In genomic region chr4:143336828-143337599, GRCh38 we compare ENCODE assay signal across 8 cellular contexts. TPM values are rescaled to one million over a fixed set of nuclear protein-coding genes. Genes with fewer than 3 reads are reported as not detected.
DNase-seq lines count a peak whose midpoint lies in the region; ATAC-seq and TF ChIP-seq lines count a peak whose summit lies in the region.

GAB1 (plus strand) TSS chr4:143336876; CDS start chr4:143337189, 313 bp downstream.

- peak within 1 kb of the TSS; percentile 82 to 88 (median 83) for H3K9ac ChIP-seq in subcutaneous abdominal adipose tissue (ENCODE audit: low read length in 5 of 5)

- H3K4me1 Mint-ChIP-seq in T-helper 17 cell = peaks cover 4% of the 10 kb centered on the region

- H3K36me3 Mint-ChIP-seq in T-helper 17 cell (ENCODE audit: low read depth) = peaks cover 8% of the 10 kb centered on the region

- H3K27me3 ChIP-seq in lung (ENCODE audit: control insufficient read depth, insufficient read depth) (no peaks in the 10 kb centered on the region), subcutaneous abdominal adipose tissue (ENCODE audit: control insufficient read depth in 5 of 5, insufficient read depth in 4 of 5, low read length in 5 of 5) (no peaks in the 10 kb centered on the region)

- peak; percentile 31 for DNase-seq in activated T-cell treated with anti-CD3 and anti-CD28 coated beads for 48 hours (ENCODE audit: low read depth)
- no peak for DNase-seq in activated T-cell treated with anti-CD3 and anti-CD28 coated beads for 4 hours
- no peak for DNase-seq in T-helper 17 cell
- DNase-seq in ecto neural progenitor cell (ENCODE audit: low spot score) = peak; percentile 88
- peak; percentile 37 for DNase-seq in lung (ENCODE audit: low spot score)

- no peak for TF ChIP-seq RAD21 in Ishikawa (IDR thresholded peaks at IDR 0.05; ENCODE audit: low read depth)

- 0% methylated on average over 61 to 78 of the region's 78 CpGs for WGBS in lung, 2 donors

- H3K4me1 ChIP-seq in lung (ENCODE audit: control insufficient read depth in 2 of 2, insufficient read depth in 2 of 2, low read length in 2 of 2) (peaks cover 4 to 5% of the 10 kb centered on the region in 2 donors), subcutaneous abdominal adipose tissue (ENCODE audit: control insufficient read depth in 5 of 5, insufficient read depth in 5 of 5, low read length in 5 of 5) (peaks cover 4 to 42% (median 32%) of the 10 kb centered on the region in 5 donors)

- no peak for TF ChIP-seq EP300 in Ishikawa (IDR thresholded peaks at IDR 0.05; ENCODE audit: borderline replicate concordance)

- H3K27me3 Mint-ChIP-seq in T-helper 17 cell = peaks cover 51% of the 10 kb centered on the region

- TF ChIP-seq CTCF in lung (IDR thresholded peaks at IDR 0.05; ENCODE audit: control extremely low read depth, extremely low read depth) = no peak

- no peaks in the 10 kb centered on the region for H3K36me3 ChIP-seq in lung (ENCODE audit: control insufficient read depth in 2 of 2, insufficient read depth in 2 of 2, low read length in 2 of 2)
- no peaks in the 10 kb centered on the region for H3K36me3 ChIP-seq in subcutaneous abdominal adipose tissue (ENCODE audit: control insufficient read depth in 5 of 5, insufficient read depth in 5 of 5, low read length in 5 of 5)

- H3K9me3 ChIP-seq in T-helper 17 cell (ENCODE audit: control insufficient read depth, low read length, poor library complexity, severe bottlenecking) (no peaks in the 10 kb centered on the region), lung (ENCODE audit: control insufficient read depth in 2 of 2, insufficient read depth in 1 of 2, low read length in 1 of 2) (no peaks in the 10 kb centered on the region), subcutaneous abdominal adipose tissue (ENCODE audit: control insufficient read depth in 5 of 5, low read length in 5 of 5) (no peaks in the 10 kb centered on the region)

- peak within 1 kb of the TSS; percentile 91 for H3K4me3 Mint-ChIP-seq in T-helper 17 cell

- ATAC-seq in GM21737 (IDR thresholded peaks at IDR 0.05; ENCODE audit: unreplicated experiment) = peak; percentile 75
- peak; percentile 42 for ATAC-seq in T-helper 17 cell
- peak; percentile 70 for ATAC-seq in lung (ENCODE audit: insufficient read depth, low FRiP score)

- H3K27ac ChIP-seq in lung (ENCODE audit: low read depth in 1 of 2, low read length in 1 of 2) (peak within 1 kb of the TSS; percentile 93 to 95), subcutaneous abdominal adipose tissue (ENCODE audit: low read depth, low read length) (peak within 1 kb of the TSS; percentile 94)

- H3K27ac Mint-ChIP-seq in T-helper 17 cell = no peak within 1 kb of the TSS

- H3K4me3 ChIP-seq in lung = peak within 1 kb of the TSS; percentile 99
- peak within 1 kb of the TSS; percentile 75 to 97 (median 88) for H3K4me3 ChIP-seq in subcutaneous abdominal adipose tissue (ENCODE audit: low read depth in 1 of 5, low read length in 5 of 5)

TF ChIP-seq in Ishikawa, 13 proteins besides CTCF, POLR2A, EP300 and RAD21:
- TF ChIP-seq TCF12 (IDR thresholded peaks at IDR 0.05; ENCODE audit: low read depth) (peak; percentile 46; the same call in 1 of the 2 replicates), TEAD4 (IDR thresholded peaks at IDR 0.05) (no peak), TAF1 (IDR thresholded peaks at IDR 0.05; ENCODE audit: low read depth) (peak; percentile 22; the same call in 1 of the 2 replicates)
- TF ChIP-seq, protein P1, sequence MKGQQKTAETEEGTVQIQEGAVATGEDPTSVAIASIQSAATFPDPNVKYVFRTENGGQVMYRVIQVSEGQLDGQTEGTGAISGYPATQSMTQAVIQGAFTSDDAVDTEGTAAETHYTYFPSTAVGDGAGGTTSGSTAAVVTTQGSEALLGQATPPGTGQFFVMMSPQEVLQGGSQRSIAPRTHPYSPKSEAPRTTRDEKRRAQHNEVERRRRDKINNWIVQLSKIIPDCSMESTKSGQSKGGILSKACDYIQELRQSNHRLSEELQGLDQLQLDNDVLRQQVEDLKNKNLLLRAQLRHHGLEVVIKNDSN (IDR thresholded peaks at IDR 0.05) = no peak
- TF ChIP-seq, protein P2, sequence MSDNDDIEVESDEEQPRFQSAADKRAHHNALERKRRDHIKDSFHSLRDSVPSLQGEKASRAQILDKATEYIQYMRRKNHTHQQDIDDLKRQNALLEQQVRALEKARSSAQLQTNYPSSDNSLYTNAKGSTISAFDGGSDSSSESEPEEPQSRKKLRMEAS (IDR thresholded peaks at IDR 0.05) = 0 out of 2 replicates have a peak, but pooled peaks have one; percentile 24

RNA-seq across cellular contexts. Expression of gene GAB1, which starts in this region (rescaled TPM):
- total RNA-seq in T-helper 17 cell (1 to 10 TPM; 2.0 to 3.5 TPM), lung (100 to 1,000 TPM in 1 of 2 donors, 10 to 100 TPM in 1; 38.6 to 138 TPM)
- polyA plus RNA-seq in lung = 1 to 10 TPM; 6.4 to 6.6 TPM

Comparison
In these comparisons a context has a peak if more than half of its experiments do, and no peak if none do; other contexts are left out.
1. RNA of gene GAB1 (total RNA-seq): 38.6 to 138 TPM in lung; 2.0 to 3.5 TPM in T-helper 17 cell; every median in the first group is over 4 times any median in the second.
2. DNase-seq: peak in activated T-cell treated with anti-CD3 and anti-CD28 coated beads for 48 hours (single experiment), ecto neural progenitor cell (single experiment) and lung (single experiment); none in activated T-cell treated with anti-CD3 and anti-CD28 coated beads for 4 hours (single experiment) and T-helper 17 cell (0 of 3).
3. Peak in every context shown above with its lines, with median percentiles within 50 percentile points of each other: ATAC-seq.